In genomic region chr7:131090188-131090587, GRCh38 we compare ENCODE assay signal across 28 cellular contexts.
DNase-seq lines count a peak whose midpoint lies in the region; ATAC-seq and TF ChIP-seq lines count a peak whose summit lies in the region.
"Had no signal": no experiment of that assay in that cellular context is flagged by ENCODE, and none has a peak within 500 bp of the region (broad histone marks: within the 10 kb centered on the region; RNA-seq: fewer than 3 reads in every experiment).

No MANE protein-coding gene starts in this region.

- H3K9me3 Mint-ChIP-seq in activated naive CD8-positive, alpha-beta T cell (ENCODE audit: low read depth) = no peaks in the 10 kb centered on the region
- peaks cover 5% of the 10 kb centered on the region for H3K9me3 Mint-ChIP-seq in activated naive CD8-positive, alpha-beta T cell treated with anti-CD3 and anti-CD28 coated beads, Interleukin-2, amount 50 U/mL, for 24 hours
- H3K9me3 Mint-ChIP-seq in endodermal cell = no peaks in the 10 kb centered on the region
- H3K9me3 Mint-ChIP-seq: immature natural killer cell had no signal

- H3K4me1 ChIP-seq in endodermal cell (ENCODE audit: control insufficient read depth, insufficient read depth, low read length) = no peaks in the 10 kb centered on the region
- H3K4me1 ChIP-seq: prostate gland had no signal

- H3K27me3 ChIP-seq in endodermal cell (ENCODE audit: control insufficient read depth, insufficient read depth, low read length, poor library complexity, severe bottlenecking) = no peaks in the 10 kb centered on the region
- H3K27me3 ChIP-seq: gastroesophageal sphincter, hepatocyte, neutrophil, stomach, thyroid gland had no signal

- H3K27ac ChIP-seq in endodermal cell (ENCODE audit: low read depth, low read length) = no peak overlapping the region
- H3K27ac ChIP-seq: prostate gland, thyroid gland had no signal

- H3K9me3 ChIP-seq in endodermal cell (ENCODE audit: control insufficient read depth, low read length) = no peaks in the 10 kb centered on the region
- H3K9me3 ChIP-seq: gastroesophageal sphincter, neutrophil, prostate gland, SK-N-SH, stomach, thyroid gland had no signal

- H3K4me3 Mint-ChIP-seq in activated naive CD8-positive, alpha-beta T cell = no peak overlapping the region
- H3K4me3 Mint-ChIP-seq in activated naive CD8-positive, alpha-beta T cell treated with anti-CD3 and anti-CD28 coated beads, Interleukin-2, amount 50 U/mL, for 24 hours = no peak overlapping the region
- no peak overlapping the region for H3K4me3 Mint-ChIP-seq in endodermal cell
- H3K4me3 Mint-ChIP-seq: T-helper 2 cell treated with Interferon-gamma antibody and Interleukin-4, amounts not matched to agents 5 μg/mL and 100 μg/mL, for 36 hours had no signal

- H3K36me3 Mint-ChIP-seq in activated naive CD8-positive, alpha-beta T cell = peaks cover 25% of the 10 kb centered on the region
- peaks cover 35% of the 10 kb centered on the region for H3K36me3 Mint-ChIP-seq in activated naive CD8-positive, alpha-beta T cell treated with anti-CD3 and anti-CD28 coated beads, Interleukin-2, amount 50 U/mL, for 24 hours (ENCODE audit: low read depth)
- H3K36me3 Mint-ChIP-seq in endodermal cell (ENCODE audit: low read depth) = peaks cover 5% of the 10 kb centered on the region

- intact Hi-C loops in posterior cingulate gyrus (cut with DNase I) = no loop called here

- WGBS in endodermal cell (ENCODE audit: insufficient coverage in 1 of 2, insufficient read length in 1 of 2), 2 experiments = 79% methylated on average over 2 of the region's 2 CpGs; no CpG with 5 or more reads in 1 of the 2 experiments

- H3K27me3 Mint-ChIP-seq in activated naive CD8-positive, alpha-beta T cell = no peaks in the 10 kb centered on the region
- H3K27me3 Mint-ChIP-seq in activated naive CD8-positive, alpha-beta T cell treated with anti-CD3 and anti-CD28 coated beads, Interleukin-2, amount 50 U/mL, for 24 hours = no peaks in the 10 kb centered on the region
- H3K27me3 Mint-ChIP-seq in endodermal cell (ENCODE audit: insufficient read depth) = no peaks in the 10 kb centered on the region

- no peak for DNase-seq in activated naive CD8-positive, alpha-beta T cell treated with anti-CD3 and anti-CD28 coated beads, Interleukin-2, amount 50 U/mL, for 24 hours
- DNase-seq in NCI-H526 treated with DMSO at 0.1 percent for 48 hours (lab: John Stamatoyannopoulos, UW) = peak; percentile 62
- DNase-seq in endodermal cell = no peak
- DNase-seq in NCI-H345 treated with DMSO at 0.1 percent for 48 hours (lab: John Stamatoyannopoulos, UW; ENCODE audit: unreplicated experiment) = no peak
- no peak for DNase-seq in posterior cingulate gyrus
- DNase-seq: activated CD4-positive, alpha-beta T cell treated with anti-CD3 and anti-CD28 coated beads, Interleukin-2, amount 50 U/mL, for 1 hour; activated CD8-positive, alpha-beta memory T cell treated with anti-CD3 and anti-CD28 coated beads, Interleukin-2, amount 50 U/mL, for 4 hours; activated effector memory CD4-positive, alpha-beta T cell treated with Interleukin-2 at 50 U/mL for 16 hours; central memory CD4-positive, alpha-beta T cell; H7; immature natural killer cell; KG1; mesenchymal stem cell; MM.1S; NCI-H1436 treated with DMSO at 0.1 percent for 48 hours; NCI-H345; PC-3; SK-N-SH; stomach; thyroid gland had no signal

- no peaks in the 10 kb centered on the region for H3K36me3 ChIP-seq in endodermal cell (ENCODE audit: control insufficient read depth, insufficient read depth, low read length)
- H3K36me3 ChIP-seq: prostate gland had no signal

- TF ChIP-seq CTCF in endodermal cell (conservative IDR thresholded peaks at IDR 0.05) = no peak

- H3K27ac Mint-ChIP-seq in activated naive CD8-positive, alpha-beta T cell = peak overlapping the region; percentile 22
- no peak overlapping the region for H3K27ac Mint-ChIP-seq in activated naive CD8-positive, alpha-beta T cell treated with anti-CD3 and anti-CD28 coated beads, Interleukin-2, amount 50 U/mL, for 24 hours
- peak overlapping the region; percentile 82 for H3K27ac Mint-ChIP-seq in endodermal cell
- H3K27ac Mint-ChIP-seq: T-helper 2 cell treated with Interferon-gamma antibody and Interleukin-4, amounts not matched to agents 5 μg/mL and 100 μg/mL, for 36 hours had no signal

- H3K4me1 Mint-ChIP-seq in activated naive CD8-positive, alpha-beta T cell (ENCODE audit: low read depth) = peaks cover 76% of the 10 kb centered on the region
- peaks cover 56% of the 10 kb centered on the region for H3K4me1 Mint-ChIP-seq in activated naive CD8-positive, alpha-beta T cell treated with anti-CD3 and anti-CD28 coated beads, Interleukin-2, amount 50 U/mL, for 24 hours
- peaks cover 15% of the 10 kb centered on the region for H3K4me1 Mint-ChIP-seq in endodermal cell

- no peak overlapping the region for H3K9ac ChIP-seq in endodermal cell (ENCODE audit: extremely low read depth, low read length, poor library complexity, severe bottlenecking)
- H3K9ac ChIP-seq: SK-N-SH had no signal

- no peak overlapping the region for H3K4me3 ChIP-seq in endodermal cell (ENCODE audit: low read length)
- H3K4me3 ChIP-seq: gastroesophageal sphincter, hepatocyte, prostate gland, stomach, thyroid gland had no signal

- ATAC-seq in activated naive CD8-positive, alpha-beta T cell treated with anti-CD3 and anti-CD28 coated beads, Interleukin-2, amount 50 U/mL, for 24 hours = no peak
- ATAC-seq in GM18520 (IDR thresholded peaks at IDR 0.05; ENCODE audit: unreplicated experiment) (no peak), HG03571 (IDR thresholded peaks at IDR 0.05; ENCODE audit: unreplicated experiment) (no peak)
- ATAC-seq: gastroesophageal sphincter, PC-3 had no signal
